In the genomic region with DNA sequence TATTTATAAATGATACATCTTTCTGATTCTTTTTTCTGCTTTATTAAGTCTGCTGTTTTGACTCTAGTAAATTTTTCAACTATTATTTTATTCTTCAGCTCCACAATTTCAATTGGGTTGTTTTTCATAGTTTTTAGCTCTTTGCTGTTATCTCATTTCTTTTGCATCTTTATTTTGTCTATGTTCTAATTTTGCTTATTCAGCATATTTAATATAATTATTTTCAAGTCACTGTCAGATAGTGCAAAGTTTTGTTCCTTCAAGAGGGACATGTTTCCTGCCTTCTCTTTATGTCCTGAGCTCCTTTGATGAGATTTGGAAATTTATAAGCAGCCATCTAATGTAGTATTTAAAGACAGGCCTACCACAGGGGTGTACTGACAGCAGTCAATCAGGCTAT, we compare ENCODE assay signal across 35 cellular contexts.
"Had no signal": no experiment of that assay in that cellular context is flagged by ENCODE, and none has a peak within 500 bp of the region (broad histone marks: within the 10 kb centered on the region; RNA-seq: fewer than 3 reads in every experiment).

No MANE protein-coding gene starts in this region.

- H3K27me3 ChIP-seq: adrenal gland, body of pancreas, brain microvascular endothelial cell, breast epithelium had no signal

- H3K9me3 ChIP-seq: body of pancreas had no signal

- H3K27ac ChIP-seq: adrenal gland, body of pancreas, brain microvascular endothelial cell, breast epithelium, VCaP had no signal

- H3K4me3 Mint-ChIP-seq: activated B cell treated with CpG ODN at 0.5 μM for 24 hours; activated CD4-positive, alpha-beta memory T cell treated with anti-CD3 and anti-CD28 coated beads for 36 hours; activated CD4-positive, alpha-beta T cell treated with anti-CD3 and anti-CD28 coated beads, Interleukin-2, amount 10 ng/mL, durations not matched to agents 24 days and 14 days; activated CD8-positive, alpha-beta T cell treated with anti-CD3 and anti-CD28 coated beads for 36 hours; activated naive CD4-positive, alpha-beta T cell treated with anti-CD3 and anti-CD28 coated beads for 36 hours; activated naive CD8-positive, alpha-beta T cell treated with anti-CD3 and anti-CD28 coated beads for 36 hours; activated T-cell treated with anti-CD3 and anti-CD28 coated beads, Interleukin-2, amount 50 U/mL, for 4 hours; activated T-cell treated with anti-CD3 and anti-CD28 coated beads, Interleukin-2, amount 50 U/mL, for 72 hours; activated T-helper 1 cell treated with anti-CD3 and anti-CD28 coated beads, Interleukin-12 subunit alpha, Interleukin-12 subunit beta, Interleukin-2, Interleukin-4 antibody, amounts not matched to agents 30 ng/mL and 10 ng/mL and 1 ng/mL, durations not matched to agents 14 hours and 24 hours and 36 hours; activated T-helper 17 cell treated with anti-CD3 and anti-CD28 coated beads, Interleukin-2, amount 50 U/mL, for 72 hours; T-helper 2 cell treated with Interferon-gamma antibody and Interleukin-4, amounts not matched to agents 5 μg/mL and 100 μg/mL, for 36 hours had no signal

- H3K36me3 Mint-ChIP-seq: activated CD4-positive, alpha-beta memory T cell treated with anti-CD3 and anti-CD28 coated beads for 36 hours had no signal

- H3K4me1 ChIP-seq: adrenal gland, body of pancreas, breast epithelium had no signal

- H3K4me3 ChIP-seq: adrenal gland, body of pancreas, breast epithelium had no signal

- H3K4me1 Mint-ChIP-seq: activated B cell treated with CpG ODN at 0.5 μM for 24 hours; activated CD4-positive, alpha-beta T cell treated with anti-CD3 and anti-CD28 coated beads, Interleukin-2, amount 10 ng/mL, durations not matched to agents 24 days and 14 days; activated naive CD8-positive, alpha-beta T cell treated with anti-CD3 and anti-CD28 coated beads for 36 hours; activated T-helper 17 cell treated with anti-CD3 and anti-CD28 coated beads, Interleukin-2, amount 50 U/mL, for 72 hours had no signal

- ATAC-seq: activated CD8-positive, alpha-beta T cell treated with anti-CD3 and anti-CD28 coated beads for 36 hours; activated naive CD4-positive, alpha-beta T cell treated with anti-CD3 and anti-CD28 coated beads, Interleukin-2, amount 50 U/mL, for 72 hours; activated T-cell treated with anti-CD3 and anti-CD28 coated beads, Interleukin-2, amount 50 U/mL, for 4 hours; activated T-cell treated with anti-CD3 and anti-CD28 coated beads, Interleukin-2, amount 50 U/mL, for 72 hours; activated T-helper 17 cell treated with anti-CD3 and anti-CD28 coated beads, Interleukin-2, amount 50 U/mL, for 72 hours; body of pancreas had no signal

- DNase-seq: activated B cell treated with CpG ODN at 0.5 μM for 24 hours; activated CD4-positive, alpha-beta memory T cell treated with anti-CD3 and anti-CD28 coated beads for 36 hours; activated CD4-positive, alpha-beta T cell treated with anti-CD3 and anti-CD28 coated beads for 4 hours; activated CD4-positive, alpha-beta T cell treated with anti-CD3 and anti-CD28 coated beads, Interleukin-2, amount 10 ng/mL, durations not matched to agents 24 days and 14 days; activated CD4-positive, alpha-beta T cell treated with anti-CD3 and anti-CD28 coated beads, Interleukin-2, amount 50 U/mL, for 1 hour; activated CD4-positive, alpha-beta T cell treated with anti-CD3 and anti-CD28 coated beads, Interleukin-2, amount 50 U/mL, for 4 hours; activated CD4-positive, CD25-positive, alpha-beta regulatory T cell treated with anti-CD3 and anti-CD28 coated beads, Interleukin-2, amount 50 U/mL, for 72 hours; activated CD8-positive, alpha-beta memory T cell treated with anti-CD3 and anti-CD28 coated beads, Interleukin-2, amount 50 U/mL, for 4 hours; activated CD8-positive, alpha-beta T cell treated with anti-CD3 and anti-CD28 coated beads for 36 hours; activated effector memory CD4-positive, alpha-beta T cell treated with anti-CD3 and anti-CD28 coated beads, Interleukin-2, amount 50 U/mL, for 16 hours; activated gamma-delta T cell treated with Interleukin-2 at 50 U/mL for 16 hours; activated naive CD4-positive, alpha-beta T cell; activated naive CD4-positive, alpha-beta T cell treated with anti-CD3 and anti-CD28 coated beads for 36 hours; activated naive CD4-positive, alpha-beta T cell treated with anti-CD3 and anti-CD28 coated beads, Interleukin-2, amount 50 U/mL, for 16 hours; activated naive CD8-positive, alpha-beta T cell treated with anti-CD3 and anti-CD28 coated beads for 36 hours; activated T-cell treated with anti-CD3 and anti-CD28 coated beads for 4 hours; activated T-cell treated with anti-CD3 and anti-CD28 coated beads, Interleukin-2, amount 50 U/mL, for 1 hour; activated T-cell treated with anti-CD3 and anti-CD28 coated beads, Interleukin-2, amount 50 U/mL, for 4 hours; activated T-cell treated with anti-CD3 and anti-CD28 coated beads, Interleukin-2, amount 50 U/mL, for 72 hours; adrenal gland; amniotic stem cell; aorta; body of pancreas; brain microvascular endothelial cell; central memory CD4-positive, alpha-beta T cell; T-helper 2 cell; T-helper 9 cell had no signal

- H3K27me3 Mint-ChIP-seq: activated B cell treated with CpG ODN at 0.5 μM for 24 hours; activated CD4-positive, alpha-beta memory T cell treated with anti-CD3 and anti-CD28 coated beads for 36 hours; activated CD4-positive, alpha-beta T cell treated with anti-CD3 and anti-CD28 coated beads, Interleukin-2, amount 10 ng/mL, durations not matched to agents 24 days and 14 days; activated CD8-positive, alpha-beta T cell treated with anti-CD3 and anti-CD28 coated beads for 36 hours; activated naive CD8-positive, alpha-beta T cell treated with anti-CD3 and anti-CD28 coated beads for 36 hours; activated T-helper 17 cell treated with anti-CD3 and anti-CD28 coated beads, Interleukin-2, amount 50 U/mL, for 72 hours had no signal

- H3K36me3 ChIP-seq: adrenal gland, brain microvascular endothelial cell, breast epithelium had no signal

- FAIRE-seq: astrocyte, TTC549 had no signal

- H3K27ac Mint-ChIP-seq: activated B cell treated with CpG ODN at 0.5 μM for 24 hours; activated CD4-positive, alpha-beta memory T cell treated with anti-CD3 and anti-CD28 coated beads for 36 hours; activated CD4-positive, alpha-beta T cell treated with anti-CD3 and anti-CD28 coated beads, Interleukin-2, amount 10 ng/mL, durations not matched to agents 24 days and 14 days; activated CD8-positive, alpha-beta T cell treated with anti-CD3 and anti-CD28 coated beads for 36 hours; activated naive CD4-positive, alpha-beta T cell treated with anti-CD3 and anti-CD28 coated beads for 36 hours; activated naive CD4-positive, alpha-beta T cell treated with anti-CD3 and anti-CD28 coated beads, Interleukin-2, amount 50 U/mL, for 72 hours; activated naive CD8-positive, alpha-beta T cell treated with anti-CD3 and anti-CD28 coated beads for 36 hours; activated T-cell treated with anti-CD3 and anti-CD28 coated beads, Interleukin-2, amount 50 U/mL, for 72 hours; activated T-helper 1 cell treated with anti-CD3 and anti-CD28 coated beads, Interleukin-12 subunit alpha, Interleukin-12 subunit beta, Interleukin-2, Interleukin-4 antibody, amounts not matched to agents 30 ng/mL and 10 ng/mL and 1 ng/mL, durations not matched to agents 14 hours and 24 hours and 36 hours; activated T-helper 17 cell treated with anti-CD3 and anti-CD28 coated beads, Interleukin-2, amount 50 U/mL, for 72 hours; T-helper 2 cell treated with Interferon-gamma antibody and Interleukin-4, amounts not matched to agents 5 μg/mL and 100 μg/mL, for 36 hours had no signal
